In genomic region chr18:76822510-76823165, GRCh38 we compare ENCODE assay signal across 8 cellular contexts. TPM values are rescaled to one million over a fixed set of nuclear protein-coding genes. Genes with fewer than 3 reads are reported as not detected.
DNase-seq lines count a peak whose midpoint lies in the region; ATAC-seq, FAIRE-seq and TF ChIP-seq lines count a peak whose summit lies in the region.

Gene ZNF236 (plus strand): TSS chr18:76822557. CDS start chr18:76822608, 51 bp downstream.

- H3K27ac ChIP-seq in kidney (ENCODE audit: low read depth in 2 of 2, low read length in 2 of 2), result peak within 1 kb of the TSS; percentile 95 to 97

- no peaks in the 10 kb centered on the region for H3K9me3 ChIP-seq in kidney (ENCODE audit: control insufficient read depth in 1 of 2, low read length in 2 of 2)

- intact Hi-C loops in kidney (cut with DNase I), result no loop called here

- FAIRE-seq in kidney (lab: Jason Lieb, UNC), result no peak

- H3K36me3 ChIP-seq in kidney (ENCODE audit: control insufficient read depth in 1 of 2, insufficient read depth in 2 of 2, low read length in 2 of 2), result no peaks in the 10 kb centered on the region

- peak within 1 kb of the TSS; percentile 91 for H3K27ac Mint-ChIP-seq in central memory CD8-positive, alpha-beta T cell (ENCODE audit: low read depth)

- H3K4me3 Mint-ChIP-seq in central memory CD8-positive, alpha-beta T cell, result peak within 1 kb of the TSS; percentile 89

- peaks cover 28% of the 10 kb centered on the region for H3K36me3 Mint-ChIP-seq in central memory CD8-positive, alpha-beta T cell (ENCODE audit: insufficient read depth)

- H3K9ac ChIP-seq in kidney (ENCODE audit: low read length in 2 of 2), result peak within 1 kb of the TSS; percentile 95 to 97

- no peak for TF ChIP-seq CTCF in kidney (IDR thresholded peaks at IDR 0.05; ENCODE audit: borderline replicate concordance, extremely low read depth, insufficient read depth)

- ATAC-seq in HG02759 (IDR thresholded peaks at IDR 0.05; ENCODE audit: unreplicated experiment), result peak; percentile 59
- ATAC-seq in central memory CD8-positive, alpha-beta T cell (replicated peaks; ENCODE audit: extremely low read depth, poor library complexity, severe bottlenecking), result peak; percentile 31

- peak within 1 kb of the TSS; percentile 93 to 99 for H3K4me3 ChIP-seq in kidney (ENCODE audit: low read length in 2 of 2)

- peaks cover 55% of the 10 kb centered on the region for H3K4me1 Mint-ChIP-seq in central memory CD8-positive, alpha-beta T cell

- H3K9me3 Mint-ChIP-seq in central memory CD8-positive, alpha-beta T cell, result no peaks in the 10 kb centered on the region

- DNase-seq in NCI-H2081 (lab: John Stamatoyannopoulos, UW) (peak; percentile 64 to 83), NCI-H2081 treated with DMSO at 0.1 percent for 48 hours (lab: John Stamatoyannopoulos, UW) (no peak), NCI-H128 (lab: John Stamatoyannopoulos, UW; ENCODE audit: unreplicated experiment) (peak; percentile 54), kidney (peak; percentile 94)
- peak; percentile 36 for DNase-seq in activated CD4-positive, CD25-positive, alpha-beta regulatory T cell treated with anti-CD3 and anti-CD28 coated beads, Interleukin-2, amount 50 U/mL, for 16 hours (ENCODE audit: low read depth, low spot score)
- DNase-seq in central memory CD8-positive, alpha-beta T cell (ENCODE audit: low spot score in 2 of 2), result peak; percentile 54 to 67
- DNase-seq in stimulated activated CD4-positive, alpha-beta T cell treated with anti-CD3 and anti-CD28 coated beads, Interleukin-15, amount 100 ng/mL, for 24 hours, result peak; percentile 77

- H3K4me1 ChIP-seq in kidney (ENCODE audit: control insufficient read depth in 1 of 2, insufficient read depth in 1 of 2, low read depth in 1 of 2, low read length in 2 of 2), result peaks cover 0 to 9% of the 10 kb centered on the region in 2 donors

- no peaks in the 10 kb centered on the region for H3K27me3 Mint-ChIP-seq in central memory CD8-positive, alpha-beta T cell

RNA-seq across cellular contexts. Expression of gene ZNF236, which starts in this region (rescaled TPM):
- total RNA-seq in kidney, result 18.6 TPM
- polyA plus RNA-seq in kidney (ENCODE audit: insufficient read depth, low read depth, low replicate concordance), result 1.1 TPM
